In the genomic region with DNA sequence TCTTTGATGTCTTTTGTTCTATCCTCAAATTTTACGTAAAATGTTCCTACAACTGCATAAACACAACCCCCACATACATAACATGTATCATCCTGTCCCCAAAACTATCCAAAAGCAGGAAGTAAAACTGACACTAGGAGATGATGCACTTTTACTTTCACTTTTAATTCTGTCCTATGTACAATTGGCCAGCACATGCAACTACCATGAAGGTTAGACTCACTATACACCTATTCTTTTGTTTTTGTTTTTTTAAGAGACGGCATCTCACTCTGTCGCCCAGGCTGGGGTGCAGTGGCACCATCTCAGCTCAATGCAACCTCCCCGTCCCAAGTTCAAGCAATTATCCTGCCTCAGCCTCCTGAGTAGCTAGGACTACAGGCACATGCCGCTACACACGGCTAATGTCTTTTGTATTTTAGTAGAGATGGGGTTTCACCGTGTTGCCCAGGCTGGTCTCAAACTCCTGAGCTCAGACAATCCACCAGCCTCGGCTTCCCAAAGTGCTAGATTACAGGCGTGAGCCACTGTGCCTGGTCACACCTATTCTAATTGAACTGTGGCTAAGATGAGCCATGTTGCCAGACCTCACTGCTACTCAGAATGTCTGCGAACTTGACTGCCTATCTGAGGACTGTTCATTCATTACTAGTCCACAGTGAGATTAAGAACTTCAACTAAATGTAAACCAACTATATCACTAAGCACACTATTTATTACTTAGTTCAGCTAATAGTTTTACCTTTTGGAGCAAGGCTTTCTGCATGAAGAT, we compare ENCODE assay signal across 8 cellular contexts. TPM values are rescaled to one million over a fixed set of nuclear protein-coding genes. Genes with fewer than 3 reads are reported as not detected.
DNase-seq lines count a peak whose midpoint lies in the region; ATAC-seq and TF ChIP-seq lines count a peak whose summit lies in the region.

No MANE protein-coding gene starts in this region.

- peak overlapping the region; percentile 48 to 63 for H3K4me3 Mint-ChIP-seq in stimulated activated naive B cell treated with anti-CD40 and anti-IgM and Interleukin-4, amounts not matched to agents 10 μg/mL and 1 μg/mL and 100 μg/mL, for 72 hours
- H3K4me3 Mint-ChIP-seq in endothelial cell (ENCODE audit: unreplicated experiment) = no peak overlapping the region

- H2AFZ ChIP-seq in GM23248 = no peak overlapping the region

- peaks cover 68% of the 10 kb centered on the region for H3K4me1 ChIP-seq in GM23248 (ENCODE audit: insufficient read depth)

- WGBS in GM23248 (ENCODE audit: low coverage in 1 of 2, low lambda C conversion rate in 2 of 2, missing lambda C conversion rate in 2 of 2), 2 experiments = 56 to 62% methylated on average over 10 of the region's 10 CpGs

- H3K9me3 Mint-ChIP-seq in stimulated activated naive B cell treated with anti-CD40 and anti-IgM and Interleukin-4, amounts not matched to agents 10 μg/mL and 1 μg/mL and 100 μg/mL, for 72 hours = peaks cover 0 to 4% of the 10 kb centered on the region in 2 donors
- no peaks in the 10 kb centered on the region for H3K9me3 Mint-ChIP-seq in endothelial cell (ENCODE audit: unreplicated experiment)

- no peaks in the 10 kb centered on the region for H4K20me1 ChIP-seq in GM23248 (ENCODE audit: insufficient read depth)

- peak overlapping the region; percentile 28 for H3K9ac ChIP-seq in GM23248

- peak overlapping the region; percentile 82 for H3K27ac ChIP-seq in GM23248

- H3K36me3 ChIP-seq in GM23248 (ENCODE audit: low read depth) = peaks cover 49% of the 10 kb centered on the region

- H3K27me3 Mint-ChIP-seq in stimulated activated naive B cell treated with anti-CD40 and anti-IgM and Interleukin-4, amounts not matched to agents 10 μg/mL and 1 μg/mL and 100 μg/mL, for 72 hours = no peaks in the 10 kb centered on the region
- no peaks in the 10 kb centered on the region for H3K27me3 Mint-ChIP-seq in endothelial cell (ENCODE audit: unreplicated experiment)

- DNase-seq in GM13977 (ENCODE audit: low spot score) (peak; percentile 75), GM23248 (peak; percentile 66), Kasumi-1 (lab: John Stamatoyannopoulos, UW) (peak; percentile 43 to 59), germinal center (ENCODE audit: low spot score) (peak; percentile 69), endothelial cell (ENCODE audit: low spot score) (no peak)
- DNase-seq in activated CD8-positive, alpha-beta memory T cell treated with anti-CD3 and anti-CD28 coated beads, Interleukin-2, amount 50 U/mL, for 4 hours = peak; percentile 17
- DNase-seq in stimulated activated naive B cell treated with anti-CD40 and anti-IgM and Interleukin-4, amounts not matched to agents 10 μg/mL and 1 μg/mL and 100 μg/mL, for 72 hours = no peak
- no peak for DNase-seq in effector CD8-positive, alpha-beta T cell (lab: John Stamatoyannopoulos, UW)

- peaks cover 4 to 13% of the 10 kb centered on the region in 2 donors for H3K4me1 Mint-ChIP-seq in stimulated activated naive B cell treated with anti-CD40 and anti-IgM and Interleukin-4, amounts not matched to agents 10 μg/mL and 1 μg/mL and 100 μg/mL, for 72 hours
- H3K4me1 Mint-ChIP-seq in endothelial cell (ENCODE audit: unreplicated experiment) = peaks cover 20% of the 10 kb centered on the region

- no peaks in the 10 kb centered on the region for H3K9me3 ChIP-seq in GM23248 (ENCODE audit: low read depth)

- ATAC-seq in stimulated activated naive B cell treated with anti-CD40 and anti-IgM and Interleukin-4, amounts not matched to agents 10 μg/mL and 1 μg/mL and 100 μg/mL, for 72 hours (replicated peaks) = peak; percentile 99

- peaks cover 68% of the 10 kb centered on the region for H3F3A ChIP-seq in GM23248 (ENCODE audit: insufficient read depth)

- H3K4me3 ChIP-seq in GM23248 = peak overlapping the region; percentile 36

- TF ChIP-seq CTCF in GM13977 (IDR thresholded peaks at IDR 0.05; ENCODE audit: extremely low read depth, insufficient read depth, missing control alignments) (no peak), endothelial cell (IDR thresholded peaks at IDR 0.05; ENCODE audit: unreplicated experiment) (no peak)

- peak overlapping the region; percentile 48 for H3K4me2 ChIP-seq in GM23248 (ENCODE audit: unreplicated experiment)

- peaks cover 100% of the 10 kb centered on the region for H3K79me2 ChIP-seq in GM23248 (ENCODE audit: insufficient read depth)

- in situ Hi-C loops in GM13977 (cut with MboI; ENCODE audit: low pct_unique_long_range_greater_than_20kb, low sequenced_read_pairs, unreplicated experiment) = no loop called here
- in situ Hi-C loops in GM23248 (cut with MboI) = no loop called here

- no peaks in the 10 kb centered on the region for H3K9me2 ChIP-seq in GM23248 (ENCODE audit: insufficient read depth)

- H3K27me3 ChIP-seq in GM23248 (replicated peaks; ENCODE audit: insufficient read depth) = no peaks in the 10 kb centered on the region

- H3K27ac Mint-ChIP-seq in stimulated activated naive B cell treated with anti-CD40 and anti-IgM and Interleukin-4, amounts not matched to agents 10 μg/mL and 1 μg/mL and 100 μg/mL, for 72 hours = peak overlapping the region; percentile 93
- H3K27ac Mint-ChIP-seq in endothelial cell (ENCODE audit: unreplicated experiment) = no peak overlapping the region

- H3K36me3 Mint-ChIP-seq in stimulated activated naive B cell treated with anti-CD40 and anti-IgM and Interleukin-4, amounts not matched to agents 10 μg/mL and 1 μg/mL and 100 μg/mL, for 72 hours = peaks cover 5 to 12% of the 10 kb centered on the region in 2 donors
- peaks cover 30% of the 10 kb centered on the region for H3K36me3 Mint-ChIP-seq in endothelial cell (ENCODE audit: low read depth, unreplicated experiment)

RNA-seq across cellular contexts. Expression of gene TOR3A, which starts 48.0 kb away (rescaled TPM):
- total RNA-seq in GM23248 (2014; rRNA removed; shearing (Covaris generic)) = 44.8 and 45.5 TPM in 2 replicates
- polyA plus RNA-seq in GM23248 (2016; fragmentation: Nextera tagmentation; extraction: Ambion mirVana) = 22.2 and 25.1 TPM in 2 replicates
- total RNA-seq in endothelial cell (ENCODE audit: unreplicated experiment) = 15.2 TPM

Comparison
In these comparisons a context has a peak if more than half of its experiments do, and no peak if none do; other contexts are left out.
1. DNase-seq: peak in GM13977 (single experiment), GM23248 (single experiment), Kasumi-1 (2 of 2), activated CD8-positive, alpha-beta memory T cell treated with anti-CD3 and anti-CD28 coated beads, Interleukin-2, amount 50 U/mL, for 4 hours (single experiment) and germinal center (single experiment); none in stimulated activated naive B cell treated with anti-CD40 and anti-IgM and Interleukin-4, amounts not matched to agents 10 μg/mL and 1 μg/mL and 100 μg/mL, for 72 hours (single experiment), endothelial cell (single experiment) and effector CD8-positive, alpha-beta T cell (single experiment).